14 cellular contexts compared by ENCODE assay signal in the genomic region with DNA sequence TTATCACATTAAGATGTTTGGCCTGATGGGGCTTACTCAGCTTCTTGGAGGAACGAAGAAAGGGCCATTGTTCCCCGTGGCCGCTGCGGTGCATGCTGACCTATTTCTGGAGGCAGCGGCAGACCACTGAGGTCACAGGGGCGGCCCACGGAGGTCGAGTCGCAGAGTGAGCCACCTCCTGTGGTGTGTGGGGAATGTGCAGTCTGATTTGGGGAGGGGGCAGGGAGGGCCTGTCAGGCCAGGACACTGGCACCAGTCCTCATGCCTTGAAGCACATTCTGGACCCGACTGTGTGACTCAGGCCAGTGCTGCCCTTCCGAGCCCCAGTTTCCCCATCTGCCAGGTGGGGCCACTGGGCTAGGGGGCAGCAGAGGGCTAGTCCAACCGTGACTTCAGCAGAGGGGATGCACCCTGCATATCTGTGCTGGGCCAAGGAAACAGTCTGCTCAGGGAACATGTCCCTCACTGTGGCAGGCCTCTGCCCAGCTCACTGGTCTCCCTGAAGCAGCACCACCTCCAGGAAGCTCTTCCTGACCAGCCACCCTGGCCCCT. TPM values are rescaled to one million over a fixed set of nuclear protein-coding genes. Genes with fewer than 3 reads are reported as not detected.
DNase-seq lines count a peak whose midpoint lies in the region; ATAC-seq, FAIRE-seq and TF ChIP-seq lines count a peak whose summit lies in the region.
"Had no signal": no experiment of that assay in that cellular context is flagged by ENCODE, and none has a peak within 500 bp of the region (broad histone marks: within the 10 kb centered on the region; RNA-seq: fewer than 3 reads in every experiment).

No MANE protein-coding gene starts in this region.

- H3K9me3 ChIP-seq in tibial artery = no peaks in the 10 kb centered on the region
- no peaks in the 10 kb centered on the region for H3K9me3 ChIP-seq in effector memory CD4-positive, alpha-beta T cell (ENCODE audit: control insufficient read depth, low read length)

- H3K4me1 ChIP-seq in tibial artery = no peaks in the 10 kb centered on the region
- no peaks in the 10 kb centered on the region for H3K4me1 ChIP-seq in effector memory CD4-positive, alpha-beta T cell (ENCODE audit: control insufficient read depth, insufficient read depth, low read length, poor library complexity, severe bottlenecking)

- in situ Hi-C loops in astrocyte of the spinal cord (cut with HindIII; ENCODE audit: low sequenced_read_pairs) = no loop called here

- H3K27ac Mint-ChIP-seq in neural crest cell (ENCODE audit: unreplicated experiment) = no peak overlapping the region
- H3K27ac Mint-ChIP-seq: activated naive CD8-positive, alpha-beta T cell treated with anti-CD3 and anti-CD28 coated beads, Interleukin-2, amount 50 U/mL, for 24 hours; effector memory CD8-positive, alpha-beta T cell; T-cell had no signal

- H3K27me3 Mint-ChIP-seq in neural crest cell (ENCODE audit: low read depth) = peaks cover 17% of the 10 kb centered on the region

- intact Hi-C loops in tibial artery (cut with DNase I; ENCODE audit: low total_unique reads) = no loop called here

- H3K4me1 Mint-ChIP-seq in neural crest cell = peaks cover 34% of the 10 kb centered on the region
- H3K4me1 Mint-ChIP-seq: activated naive CD8-positive, alpha-beta T cell treated with anti-CD3 and anti-CD28 coated beads, Interleukin-2, amount 50 U/mL, for 24 hours; T-cell had no signal

- FAIRE-seq in HTR-8/SVneo (lab: Jason Lieb, UNC) = peak; percentile 60

- peak; percentile 54 for TF ChIP-seq CTCF in astrocyte of the spinal cord (IDR thresholded peaks at IDR 0.05; ENCODE audit: low read depth, low read length)
- peak; percentile 37 for TF ChIP-seq CTCF in neural crest cell (conservative IDR thresholded peaks at IDR 0.05)
- TF ChIP-seq CTCF in tibial artery (IDR thresholded peaks at IDR 0.05) = no peak

- H3K4me3 ChIP-seq in astrocyte of the spinal cord (ENCODE audit: low read depth, low read length) (no peak overlapping the region), tibial artery (no peak overlapping the region)
- no peak overlapping the region for H3K4me3 ChIP-seq in effector memory CD4-positive, alpha-beta T cell (ENCODE audit: insufficient read depth, low read depth, low read length, poor library complexity, severe bottlenecking)

- no peak overlapping the region for H3K27ac ChIP-seq in tibial artery
- H3K27ac ChIP-seq in effector memory CD4-positive, alpha-beta T cell (ENCODE audit: insufficient read depth, low read length, poor library complexity, severe bottlenecking) = no peak overlapping the region

- peak overlapping the region; percentile 49 for H3K4me3 Mint-ChIP-seq in neural crest cell
- H3K4me3 Mint-ChIP-seq: activated naive CD8-positive, alpha-beta T cell treated with anti-CD3 and anti-CD28 coated beads, Interleukin-2, amount 50 U/mL, for 24 hours; effector memory CD8-positive, alpha-beta T cell; T-cell had no signal

- ATAC-seq in GM18868 (IDR thresholded peaks at IDR 0.05; ENCODE audit: unreplicated experiment) (no peak), HG02623 (IDR thresholded peaks at IDR 0.05; ENCODE audit: unreplicated experiment) (no peak)
- ATAC-seq: activated naive CD8-positive, alpha-beta T cell treated with anti-CD3 and anti-CD28 coated beads, Interleukin-2, amount 50 U/mL, for 24 hours; effector memory CD8-positive, alpha-beta T cell; T-cell had no signal

- H3K9me3 Mint-ChIP-seq in neural crest cell = no peaks in the 10 kb centered on the region
- H3K9me3 Mint-ChIP-seq: activated naive CD8-positive, alpha-beta T cell treated with anti-CD3 and anti-CD28 coated beads, Interleukin-2, amount 50 U/mL, for 24 hours; effector memory CD8-positive, alpha-beta T cell; T-cell had no signal

- H3K27me3 ChIP-seq in tibial artery = peaks cover 0 to 70% of the 10 kb centered on the region in 2 donors
- peaks cover 2% of the 10 kb centered on the region for H3K27me3 ChIP-seq in effector memory CD4-positive, alpha-beta T cell (replicated peaks; ENCODE audit: control insufficient read depth, insufficient read depth, low read length, poor library complexity, severe bottlenecking)

- H3K36me3 Mint-ChIP-seq in neural crest cell (ENCODE audit: low read depth) = no peaks in the 10 kb centered on the region
- H3K36me3 Mint-ChIP-seq: T-cell had no signal

- DNase-seq in ELR (ENCODE audit: low read depth) (peak; percentile 17), HTR-8/SVneo (ENCODE audit: insufficient read length, low spot score) (no peak), astrocyte of the spinal cord (ENCODE audit: low read depth, low spot score) (peak; percentile 76), neural crest cell (ENCODE audit: low read depth, low spot score) (peak; percentile 52), tibial artery (no peak)
- no peak for DNase-seq in effector memory CD4-positive, alpha-beta T cell
- DNase-seq: activated naive CD8-positive, alpha-beta T cell treated with anti-CD3 and anti-CD28 coated beads, Interleukin-2, amount 50 U/mL, for 24 hours; DMS79 treated with DMSO at 0.1 percent for 48 hours; effector memory CD8-positive, alpha-beta T cell; Karpas-422; T-cell had no signal

- H3K36me3 ChIP-seq in tibial artery = no peaks in the 10 kb centered on the region
- no peaks in the 10 kb centered on the region for H3K36me3 ChIP-seq in effector memory CD4-positive, alpha-beta T cell (ENCODE audit: control insufficient read depth, insufficient read depth, low read length)

RNA-seq across cellular contexts. Expression of a gene that starts 6.3 kb away (rescaled TPM):
- total RNA-seq in neural crest cell = 0.96 and 1.4 TPM in 2 replicates
- total RNA-seq: NCI-H460, T-cell had no signal

RNA-seq across cellular contexts. Expression of a gene that starts 25.2 kb away (rescaled TPM):
- total RNA-seq in neural crest cell = 79.6 and 85.6 TPM in 2 replicates

Comparison
In these comparisons a context has a peak if more than half of its experiments do, and no peak if none do; other contexts are left out.
1. DNase-seq: peak in ELR (single experiment), astrocyte of the spinal cord (single experiment) and neural crest cell (single experiment); none in HTR-8/SVneo (single experiment), tibial artery (0 of 2) and effector memory CD4-positive, alpha-beta T cell (0 of 3).
2. CTCF ChIP-seq: peak in astrocyte of the spinal cord (single experiment) and neural crest cell (single experiment); none in tibial artery (0 of 2).